ENCODE assay signal across 25 cellular contexts in genomic region chr5:150261231-150261630, GRCh38. TPM values are rescaled to one million over a fixed set of nuclear protein-coding genes. Genes with fewer than 3 reads are reported as not detected.
DNase-seq lines count a peak whose midpoint lies in the region; ATAC-seq, FAIRE-seq and TF ChIP-seq lines count a peak whose summit lies in the region.
"Had no signal": no experiment of that assay in that cellular context is flagged by ENCODE, and none has a peak within 500 bp of the region (broad histone marks: within the 10 kb centered on the region; RNA-seq: fewer than 3 reads in every experiment).

No MANE protein-coding gene starts in this region.

- no peak for TF ChIP-seq EP300 in A549 (IDR thresholded peaks at IDR 0.05)

- no peaks in the 10 kb centered on the region for H3K9me3 Mint-ChIP-seq in activated naive CD8-positive, alpha-beta T cell treated with anti-CD3 and anti-CD28 coated beads for 36 hours
- H3K9me3 Mint-ChIP-seq: neural crest cell; T-helper 1 cell treated with Interleukin-12 subunit alpha and Interleukin-12 subunit beta and Interleukin-4 antibody, amounts not matched to agents 30 μg/mL and 1 μg/mL, for 36 hours had no signal

- H3K27me3 ChIP-seq in Panc1 (ENCODE audit: control insufficient read depth, insufficient read depth, low read length), result no peaks in the 10 kb centered on the region
- H3K27me3 ChIP-seq: gastrocnemius medialis, SJSA1 had no signal

- H3K27ac ChIP-seq in A549, result peak overlapping the region in 1 of 2 experiments; percentile 62; a peak in 3 of 6 replicates
- H3K27ac ChIP-seq in Panc1 (ENCODE audit: low read length), result no peak overlapping the region
- H3K27ac ChIP-seq: gastrocnemius medialis, SJSA1 had no signal

- POLR2A ChIA-PET in A549 (lab: Yijun Ruan, JAX) (no interaction called here), Panc1 (lab: Charles Lee) (interaction anchor here (0.7 kb wide), 2 partner anchors 11 to 110 kb away, joined by 3 to 4 read pairs; no protein-coding TSS in a partner anchor)

- BruUV-seq in Panc1 (replicated peaks; lab: Mats Ljungman, UMichigan), result no TSS peak

- H3K4me1 ChIP-seq in A549 (peaks cover 43% of the 10 kb centered on the region), Panc1 (ENCODE audit: control insufficient read depth, insufficient read depth, low read length) (peaks cover 32% of the 10 kb centered on the region)

- no peak for TF ChIP-seq RAD21 in A549 (conservative IDR thresholded peaks at IDR 0.05 in 1 of 2, IDR thresholded peaks at IDR 0.05 in 1 of 2)

- DNase-seq in A549 (ENCODE audit: low read depth in 1 of 2, low spot score in 1 of 2) (no peak), GM03348 (ENCODE audit: low spot score) (peak; percentile 35), Panc1 (ENCODE audit: low read depth, low spot score) (peak; percentile 61), foreskin fibroblast (peak; percentile 23 to 50), iPS-NIHi11 (ENCODE audit: low spot score) (no peak), NCI-H2029 (lab: John Stamatoyannopoulos, UW) (no peak)
- no peak for DNase-seq in activated CD4-positive, alpha-beta T cell treated with anti-CD3 and anti-CD28 coated beads, Interleukin-2, amount 50 U/mL, for 48 hours
- DNase-seq in activated naive CD8-positive, alpha-beta T cell treated with anti-CD3 and anti-CD28 coated beads for 36 hours, result no peak
- DNase-seq: activated gamma-delta T cell; C1 segment of cervical spinal cord; Calu3; effector CD8-positive, alpha-beta T cell; gastrocnemius medialis; NCI-H2171 treated with DMSO at 0.1 percent for 48 hours; NCI-H524 treated with DMSO at 0.1 percent for 48 hours; trophoblast cell had no signal

- H3K4me3 Mint-ChIP-seq in activated naive CD8-positive, alpha-beta T cell treated with anti-CD3 and anti-CD28 coated beads for 36 hours, result no peak overlapping the region
- H3K4me3 Mint-ChIP-seq: neural crest cell; T-helper 1 cell treated with Interleukin-12 subunit alpha and Interleukin-12 subunit beta and Interleukin-4 antibody, amounts not matched to agents 30 μg/mL and 1 μg/mL, for 36 hours had no signal

- no peak for ATAC-seq in A549
- ATAC-seq in Panc1, result peak; percentile 22; the same call in 1 of the 2 replicates
- ATAC-seq: gastrocnemius medialis had no signal

- H3K36me3 Mint-ChIP-seq in activated naive CD8-positive, alpha-beta T cell treated with anti-CD3 and anti-CD28 coated beads for 36 hours, result no peaks in the 10 kb centered on the region

- intact Hi-C loops in Panc1 (cut with micrococcal nuclease; ENCODE audit: unreplicated experiment), result no loop called here

- H3K27ac Mint-ChIP-seq in activated naive CD8-positive, alpha-beta T cell treated with anti-CD3 and anti-CD28 coated beads for 36 hours, result no peak overlapping the region
- H3K27ac Mint-ChIP-seq: T-helper 1 cell treated with Interleukin-12 subunit alpha and Interleukin-12 subunit beta and Interleukin-4 antibody, amounts not matched to agents 30 μg/mL and 1 μg/mL, for 36 hours had no signal

- TF ChIP-seq CTCF in A549 (IDR thresholded peaks at IDR 0.05) (no peak), Panc1 (IDR thresholded peaks at IDR 0.05) (no peak), foreskin fibroblast (IDR thresholded peaks at IDR 0.05; ENCODE audit: low read depth, low read length) (no peak)

- no peaks in the 10 kb centered on the region for H3K4me1 Mint-ChIP-seq in activated naive CD8-positive, alpha-beta T cell treated with anti-CD3 and anti-CD28 coated beads for 36 hours

- 7% methylated on average over 4 of the region's 8 CpGs for WGBS in A549 (ENCODE audit: missing lambda C conversion rate)

- peak overlapping the region; percentile 43 for H3K4me2 ChIP-seq in A549

- in situ Hi-C loops in Panc1 (cut with HindIII; ENCODE audit: low pct_unique_long_range_greater_than_20kb, low sequenced_read_pairs), result no loop called here

- H3K36me3 ChIP-seq in Panc1 (ENCODE audit: control insufficient read depth, insufficient read depth, low read length), result no peaks in the 10 kb centered on the region
- H3K36me3 ChIP-seq: gastrocnemius medialis had no signal

- H3K9me3 ChIP-seq in A549 (no peaks in the 10 kb centered on the region), Panc1 (ENCODE audit: control insufficient read depth, insufficient read depth, low read depth, low read length) (no peaks in the 10 kb centered on the region)
- H3K9me3 ChIP-seq: gastrocnemius medialis, SJSA1 had no signal

- no peak for FAIRE-seq in A549 (lab: Jason Lieb, UNC)
- FAIRE-seq: colon, keratinocyte had no signal

- TF ChIP-seq POLR2A in A549 (IDR thresholded peaks at IDR 0.05; ENCODE audit: low read length), result no peak

- H3K27me3 Mint-ChIP-seq in activated naive CD8-positive, alpha-beta T cell treated with anti-CD3 and anti-CD28 coated beads for 36 hours, result no peaks in the 10 kb centered on the region

- CTCF ChIA-PET in A549 (lab: Yijun Ruan, JAX), result interaction anchor here (1.0 to 2.8 kb wide), 6 partner anchors 12 to 175 kb away, joined by 3 to 15 read pairs (median 4); no protein-coding TSS in a partner anchor
- CTCF ChIA-PET in Panc1 (lab: Charles Lee), result interaction anchor here (0.9 kb wide), 1 partner anchor 14 kb away, joined by 3 read pairs; no protein-coding TSS in a partner anchor

- H3K4me3 ChIP-seq in A549, result no peak overlapping the region
- no peak overlapping the region for H3K4me3 ChIP-seq in Panc1 (ENCODE audit: low read depth in 2 of 2, low read length in 2 of 2)
- H3K4me3 ChIP-seq in foreskin fibroblast (ENCODE audit: low read depth in 1 of 2, low read length in 2 of 2), result no peak overlapping the region
- H3K4me3 ChIP-seq: gastrocnemius medialis, lung, SJSA1 had no signal

TF ChIP-seq in A549, 52 proteins besides CTCF, POLR2A, EP300 and RAD21:
- TF ChIP-seq PHF8 (IDR thresholded peaks at IDR 0.05; ENCODE audit: borderline replicate concordance, low read depth) (no peak), JUNB (IDR thresholded peaks at IDR 0.05) (0 out of 2 replicates have a peak, but pooled peaks have one; percentile 19)

RNA-seq across cellular contexts. Expression of gene CAMK2A, which starts 28.3 kb away (rescaled TPM):
- polyA plus RNA-seq in A549 (2011; rRNA removed), result 0.09 and 0.19 TPM in 2 replicates
- polyA plus RNA-seq in A549 (2012; cell fraction: cytosol; rRNA removed), result 0.07 and 0.14 TPM in 2 replicates
- 1.2 and 1.9 TPM in 2 replicates for polyA plus RNA-seq in A549 (2012; cell fraction: nucleus; rRNA removed)
- 0.67 to 1.6 TPM (median 0.93 TPM) in 3 replicates for polyA plus RNA-seq in A549 (2017; fragmentation: RNase III; extraction: RNeasy Plus Mini Kit Qiagen cat#74134 plus additional on column Dnase treatment)
- 0.45 and 0.54 TPM in 2 replicates for polyA minus RNA-seq in A549 (2011; rRNA and poly(A)+ RNA removed)
- 0.51 TPM for total RNA-seq in Panc1 (2021; ENCODE audit: unreplicated experiment)
- 0.28 TPM for polyA plus RNA-seq in Panc1 (2012; ENCODE audit: insufficient read length)
- total RNA-seq in activated naive CD8-positive, alpha-beta T cell treated with anti-CD3 and anti-CD28 coated beads for 36 hours, result not detected
- total RNA-seq: A673, Calu3, epithelial cell of proximal tubule, SJSA1 had no signal

RNA-seq across cellular contexts. Expression of gene ARSI, which starts 41.5 kb away (rescaled TPM):
- polyA plus RNA-seq in A549 (2011; rRNA removed) (2.9 and 3.2 TPM in 2 replicates), A549 (2017; fragmentation: RNase III; extraction: RNeasy Plus Mini Kit Qiagen cat#74134 plus additional on column Dnase treatment) (17.4 to 24.1 TPM (median 22.0 TPM) in 3 replicates)
- 10.5 and 13.8 TPM in 2 replicates for polyA plus RNA-seq in A549 (2012; cell fraction: cytosol; rRNA removed)
- 24.0 and 29.6 TPM in 2 replicates for polyA plus RNA-seq in A549 (2012; cell fraction: nucleus; rRNA removed)
- 3.4 and 5.7 TPM in 2 replicates for polyA minus RNA-seq in A549 (2011; rRNA and poly(A)+ RNA removed)
- 18.6 TPM for total RNA-seq in Panc1 (2021; ENCODE audit: unreplicated experiment)
- 16.4 TPM for polyA plus RNA-seq in Panc1 (2012; ENCODE audit: insufficient read length)
- total RNA-seq in activated naive CD8-positive, alpha-beta T cell treated with anti-CD3 and anti-CD28 coated beads for 36 hours, result not detected
- total RNA-seq: gastrocnemius medialis, RPMI7951 had no signal

Comparison
In these comparisons a context has a peak if more than half of its experiments do, and no peak if none do; other contexts are left out.
1. DNase-seq: peak in GM03348 (single experiment), Panc1 (single experiment) and foreskin fibroblast (2 of 2); none in A549 (0 of 2), iPS-NIHi11 (single experiment), activated CD4-positive, alpha-beta T cell treated with anti-CD3 and anti-CD28 coated beads, Interleukin-2, amount 50 U/mL, for 48 hours (0 of 2), NCI-H2029 (single experiment) and activated naive CD8-positive, alpha-beta T cell treated with anti-CD3 and anti-CD28 coated beads for 36 hours (single experiment).
2. RNA of gene ARSI, which starts 41.5 kb away (total RNA-seq): 18.6 TPM in Panc1 (single experiment); not detected in activated naive CD8-positive, alpha-beta T cell treated with anti-CD3 and anti-CD28 coated beads for 36 hours; every median in the first group is over 10 times any median in the second.